ENCODE assay signal across 7 cellular contexts in the genomic region with DNA sequence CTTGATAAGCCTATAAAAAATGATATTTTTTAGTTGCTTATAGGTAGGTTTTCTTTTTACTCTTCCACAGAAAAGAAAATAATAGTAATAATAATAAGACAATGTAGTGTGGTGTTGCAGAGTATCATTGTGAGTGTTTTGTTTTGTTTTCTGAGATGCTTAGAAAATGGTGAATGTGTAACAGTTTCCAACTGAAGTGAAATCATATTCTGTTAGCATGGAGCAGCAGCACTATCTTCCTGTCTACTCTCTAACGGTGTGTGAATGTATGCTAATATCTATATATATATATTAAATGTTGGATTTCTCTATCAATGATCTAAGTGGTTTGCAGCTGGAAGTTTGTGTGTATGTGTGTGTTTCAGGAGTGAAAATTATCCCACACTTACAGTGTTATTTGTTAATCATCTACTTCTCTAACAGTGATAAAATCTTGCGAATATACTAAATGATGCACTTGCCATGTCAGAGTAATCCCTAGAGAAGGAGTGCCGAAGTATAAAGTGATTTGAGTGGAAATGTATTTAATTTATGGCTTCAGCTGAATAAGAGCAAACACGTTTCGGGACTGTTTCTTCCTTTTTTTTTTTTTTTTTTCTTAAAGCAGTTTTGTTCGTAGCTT. TPM values are rescaled to one million over a fixed set of nuclear protein-coding genes. Genes with fewer than 3 reads are reported as not detected.
A peak's percentile ranks its signal among the peaks of the same experiment; 100 is the strongest.
DNase-seq lines count a peak whose midpoint lies in the region; ATAC-seq, FAIRE-seq and TF ChIP-seq lines count a peak whose summit lies in the region.

No MANE protein-coding gene starts in this region.

- H2BK12ac ChIP-seq in H1 (ENCODE audit: low read depth, low read length) (no peak overlapping the region), H9 (ENCODE audit: insufficient read length, low read depth, low read length) (no peak overlapping the region)

- H3K14ac ChIP-seq in H1 (ENCODE audit: insufficient read length) = no peak overlapping the region
- no peak overlapping the region for H3K14ac ChIP-seq in H9 (ENCODE audit: insufficient read depth, low read length)

- no peak for TF ChIP-seq EP300 in H1 (IDR thresholded peaks at IDR 0.05; ENCODE audit: borderline replicate concordance in 1 of 2, low read depth in 2 of 2, low read length in 2 of 2)

- H3K4me3 Mint-ChIP-seq in H9 = peak overlapping the region in 1 of 2 experiments; percentile 73; a peak in 2 of 5 replicates

- H3K56ac ChIP-seq in H1 (replicated peaks; ENCODE audit: insufficient read length, low read depth, low read length) (no peak overlapping the region), H9 (ENCODE audit: insufficient read length, low read depth, low read length) (no peak overlapping the region)

- H3K23me2 ChIP-seq in H1 (ENCODE audit: low read depth, low read length) (peaks cover 10% of the 10 kb centered on the region; the same call in 1 of the 2 replicates), H9 (ENCODE audit: insufficient read length, low read depth, low read length, poor library complexity, severe bottlenecking) (peaks cover 12% of the 10 kb centered on the region)

- peaks cover 0 to under 1% (median 0%) of the 10 kb centered on the region in 3 experiments; a peak in 1 of 7 replicates for H3K36me3 Mint-ChIP-seq in H9 (ENCODE audit: insufficient read depth in 1 of 3, low read depth in 3 of 3)

- H3K27me3 ChIP-seq in H1 (replicated peaks in 1 of 4; ENCODE audit: control insufficient read depth in 3 of 4, extremely low read depth in 1 of 4, insufficient read depth in 3 of 4, low read length in 3 of 4) (no peaks in the 10 kb centered on the region), rectal smooth muscle tissue (ENCODE audit: control insufficient read depth, insufficient read depth, low read length) (no peaks in the 10 kb centered on the region), H9 (ENCODE audit: insufficient read depth, low read length) (no peaks in the 10 kb centered on the region)

- no peak for DNase-seq in H54 (ENCODE audit: insufficient read length, low spot score)
- peak; percentile 37 for DNase-seq in NCI-H526 treated with DMSO at 0.1 percent for 48 hours (lab: John Stamatoyannopoulos, UW)
- DNase-seq in H1 (ENCODE audit: low read depth in 1 of 2, low spot score in 2 of 2) = no peak
- DNase-seq in GM10266 (ENCODE audit: extremely low spot score) = no peak
- DNase-seq in H9 = no peak

- no peaks in the 10 kb centered on the region for H3K79me2 ChIP-seq in H1 (ENCODE audit: control insufficient read depth in 1 of 2, insufficient read depth in 2 of 2, low read length in 2 of 2)
- H3K79me2 ChIP-seq in H9 (ENCODE audit: insufficient read depth, low read length) = no peaks in the 10 kb centered on the region

- H3K27ac ChIP-seq in H1 (ENCODE audit: low read depth, low read length) (no peak overlapping the region), rectal smooth muscle tissue (ENCODE audit: low read depth, low read length) (no peak overlapping the region), H9 (ENCODE audit: insufficient read length, low read depth, low read length) (no peak overlapping the region)

- WGBS in H1 (ENCODE audit: extremely low coverage in 1 of 2, insufficient coverage in 1 of 2, insufficient read length in 1 of 2, insufficient replicate concordance in 2 of 2, low coverage in 1 of 2, low lambda C conversion rate in 2 of 2, missing lambda C conversion rate in 1 of 2), 2 experiments = 86% methylated on average over 6 of the region's 6 CpGs; no CpG with 5 or more reads in 1 of the 2 experiments
- no CpG with 5 or more reads among the region's 6 CpGs for WGBS in H9 (ENCODE audit: extremely low coverage, insufficient read length, low lambda C conversion rate)

- H4K8ac ChIP-seq in H1 (ENCODE audit: extremely low read depth, insufficient read depth, low read length) = no peak overlapping the region
- H4K8ac ChIP-seq in H9 (replicated peaks; ENCODE audit: insufficient read length, low read depth, low read length) = no peak overlapping the region

- H3K27me3 Mint-ChIP-seq in H9 (ENCODE audit: low read depth) = peaks cover 3% of the 10 kb centered on the region; the same call in 1 of the 2 replicates

- H3K4me3 ChIP-seq in H1 (ENCODE audit: extremely low read depth in 1 of 4, insufficient read depth in 2 of 4, low read depth in 3 of 4, low read length in 4 of 4) (0 out of 8 replicates have a peak overlapping the region, but pooled peaks of 1 of the 4 experiments have one; percentile 51), rectal smooth muscle tissue (ENCODE audit: low read length) (peak overlapping the region; percentile 41)

- H4K5ac ChIP-seq in H1 (ENCODE audit: insufficient read length, low read depth, low read length) (no peak overlapping the region), H9 (ENCODE audit: insufficient read length, low read depth, low read length) (no peak overlapping the region)

- H2BK20ac ChIP-seq in H1 (ENCODE audit: low read length) (no peak overlapping the region), H9 (ENCODE audit: low read depth, low read length, poor library complexity, severe bottlenecking) (no peak overlapping the region)

- H3K9ac ChIP-seq in H1 (replicated peaks in 1 of 4; ENCODE audit: extremely low read depth in 1 of 4, low read depth in 3 of 4, low read length in 3 of 4) (no peak overlapping the region), rectal smooth muscle tissue (ENCODE audit: low read length) (no peak overlapping the region), H9 (ENCODE audit: extremely low read depth, insufficient read length, low read length) (no peak overlapping the region)

- H2BK15ac ChIP-seq in H1 (ENCODE audit: low read length) = no peak overlapping the region
- H2BK15ac ChIP-seq in H9 (ENCODE audit: low read depth, low read length) = no peak overlapping the region

- CTCF ChIA-PET in H1 (lab: Charles Lee; ENCODE audit: partially characterized antibody) = interaction anchor here (0.7 to 1.0 kb wide), 4 partner anchors 12 to 472 kb away, joined by 3 read pairs; no protein-coding TSS in a partner anchor

- H3K4me1 ChIP-seq in H1 (replicated peaks in 1 of 4; ENCODE audit: control insufficient read depth in 3 of 4, insufficient read depth in 4 of 4, low read length in 3 of 4) (peaks cover 5 to 25% (median 11%) of the 10 kb centered on the region in 4 experiments), rectal smooth muscle tissue (ENCODE audit: control insufficient read depth, insufficient read depth, low read length) (peaks cover 9% of the 10 kb centered on the region), H9 (ENCODE audit: insufficient read depth, low read length) (peaks cover 10% of the 10 kb centered on the region; the same call in 1 of the 2 replicates)

- H3K27ac Mint-ChIP-seq in H9 = no peak overlapping the region

- H3K4me2 ChIP-seq in H1 (ENCODE audit: insufficient read depth in 1 of 2, low read depth in 2 of 2, low read length in 2 of 2) (peak overlapping the region; percentile 52 to 59; a peak in 3 of 4 replicates), H9 (ENCODE audit: insufficient read depth, insufficient read length, low read length) (no peak overlapping the region)

- H3K79me1 ChIP-seq in H1 (ENCODE audit: low read depth, low read length) (no peaks in the 10 kb centered on the region), H9 (ENCODE audit: insufficient read depth, low read depth, low read length, poor library complexity, severe bottlenecking) (no peaks in the 10 kb centered on the region)

- H2BK120ac ChIP-seq in H1 (replicated peaks; ENCODE audit: low read depth, low read length) (no peak overlapping the region), H9 (ENCODE audit: low read depth, low read length, poor library complexity, severe bottlenecking) (no peak overlapping the region)

- H3T11ph ChIP-seq in H9 (ENCODE audit: low read length) = no peak overlapping the region

- no peak for TF ChIP-seq POLR2A in H54 (IDR thresholded peaks at IDR 0.05; ENCODE audit: low read depth, low read length)
- no peak for TF ChIP-seq POLR2A in H1 (IDR thresholded peaks at IDR 0.05; ENCODE audit: control extremely low read depth in 1 of 2, low read depth in 2 of 2, low read length in 2 of 2)

- H3K9me3 Mint-ChIP-seq in H9 = peaks cover 0 to 2% of the 10 kb centered on the region in 2 experiments; a peak in 2 of 5 replicates

- peak; percentile 20 for FAIRE-seq in H54 (lab: Jason Lieb, UNC)
- FAIRE-seq in H1 (lab: Jason Lieb, UNC) = no peak

- no peak overlapping the region for H3K4ac ChIP-seq in H1 (replicated peaks; ENCODE audit: insufficient read length, low read depth, low read length)
- H3K4ac ChIP-seq in H9 (ENCODE audit: low read depth, low read length) = no peak overlapping the region

- H2AFZ ChIP-seq in H1 (ENCODE audit: low read length) = no peak overlapping the region
- H2AFZ ChIP-seq in H9 (ENCODE audit: low read length) = no peak overlapping the region

- H4K20me1 ChIP-seq in H1 (replicated peaks in 1 of 2; ENCODE audit: control insufficient read depth in 1 of 2, insufficient read depth in 2 of 2, low read length in 2 of 2) (no peaks in the 10 kb centered on the region), H9 (ENCODE audit: control insufficient read depth, insufficient read depth, insufficient read length) (no peaks in the 10 kb centered on the region)

- H3K9me3 ChIP-seq in H1 (ENCODE audit: insufficient read depth in 2 of 2, low read depth in 1 of 2, low read length in 1 of 2) = no peaks in the 10 kb centered on the region
- no peaks in the 10 kb centered on the region for H3K9me3 ChIP-seq in H9 (ENCODE audit: control insufficient read depth, low read depth, low read length)

- H3K4me1 Mint-ChIP-seq in H9 = peaks cover 37 to 45% of the 10 kb centered on the region in 2 experiments

- ATAC-seq in GM21717 (IDR thresholded peaks at IDR 0.05; ENCODE audit: unreplicated experiment) = no peak

- TF ChIP-seq RAD21 in H1 (IDR thresholded peaks at IDR 0.05 in 1 of 2, conservative IDR thresholded peaks at IDR 0.05 in 1 of 2; ENCODE audit: low read depth in 2 of 2, low read length in 2 of 2) = no peak

- POLR2A ChIA-PET in H1 (lab: Charles Lee; ENCODE audit: partially characterized antibody) = interaction anchor here (0.7 kb wide), 1 partner anchor 633 kb away, joined by 3 read pairs; no protein-coding TSS in a partner anchor

- TF ChIP-seq CTCF in H1 (IDR thresholded peaks at IDR 0.05; ENCODE audit: control extremely low read depth in 1 of 3, insufficient read depth in 1 of 3, low read depth in 1 of 3, low read length in 3 of 3) (no peak), GM10266 (IDR thresholded peaks at IDR 0.05; ENCODE audit: control insufficient read depth, insufficient read depth, low read depth, missing control alignments) (no peak), H9 (conservative IDR thresholded peaks at IDR 0.05) (no peak)

- no peak overlapping the region for H3K23ac ChIP-seq in H1 (ENCODE audit: insufficient read length)
- no peak overlapping the region for H3K23ac ChIP-seq in H9 (ENCODE audit: insufficient read length, low read depth, low read length)

- H3K18ac ChIP-seq in H1 (ENCODE audit: extremely low read depth, low read length) (no peak overlapping the region), H9 (ENCODE audit: insufficient read length, low read depth, low read length) (no peak overlapping the region)

- H2AK5ac ChIP-seq in H1 (ENCODE audit: low read depth, low read length) (no peak overlapping the region), H9 (ENCODE audit: insufficient read length, low read length) (no peak overlapping the region)

- H3K36me3 ChIP-seq in H1 (ENCODE audit: control insufficient read depth in 2 of 4, insufficient read depth in 4 of 4, low read length in 3 of 4) (no peaks in the 10 kb centered on the region), rectal smooth muscle tissue (ENCODE audit: control insufficient read depth, insufficient read depth, low read length) (no peaks in the 10 kb centered on the region)

- H4K91ac ChIP-seq in H1 (replicated peaks; ENCODE audit: insufficient read length, low read length) (no peak overlapping the region), H9 (ENCODE audit: insufficient read length, low read depth, low read length) (no peak overlapping the region)

- no peak overlapping the region for H2BK5ac ChIP-seq in H1 (ENCODE audit: low read depth, low read length)
- H2BK5ac ChIP-seq in H9 (ENCODE audit: insufficient read length, low read length) = no peak overlapping the region

RNA-seq across cellular contexts. Expression of a gene that starts 0.4 kb away (rescaled TPM):
- total RNA-seq in H1 (2021; fragmentation: NEBNext Ultra II Directional; extraction: Animal tissue kit (Norgen Biotek cat#: 25700)) = 1.8 and 2.3 TPM in 2 replicates
- polyA plus RNA-seq in H1 (2011; rRNA removed) = 0.66 and 0.86 TPM in 2 replicates
- polyA plus RNA-seq in H1 (2011; cell fraction: cytosol; rRNA removed) = 1.6 TPM
- 0.50 TPM for polyA plus RNA-seq in H1 (2011; cell fraction: nucleus; rRNA removed)
- 1.1 to 4.4 TPM (median 1.3 TPM) in 4 replicates for polyA plus RNA-seq in H1 (2012, experiment 1 of 2)
- polyA plus RNA-seq in H1 (2012, experiment 2 of 2) = 0.89 TPM
- polyA plus RNA-seq in H1 (2013, experiment 1 of 2) = 1.0 TPM
- polyA plus RNA-seq in H1 (2013, experiment 2 of 2) = 0.72 TPM
- 0.57 and 0.68 TPM in 2 replicates for polyA minus RNA-seq in H1 (2011; rRNA and poly(A)+ RNA removed)
- polyA minus RNA-seq in H1 (2011; cell fraction: cytosol; rRNA and poly(A)+ RNA removed) = 2.0 TPM
- polyA minus RNA-seq in H1 (2011; cell fraction: nucleus; rRNA and poly(A)+ RNA removed) = 3.0 TPM
- 0.61 and 0.97 TPM in 2 replicates for total RNA-seq in H9 (2021)
